14 cellular contexts compared by ENCODE assay signal in the genomic region with DNA sequence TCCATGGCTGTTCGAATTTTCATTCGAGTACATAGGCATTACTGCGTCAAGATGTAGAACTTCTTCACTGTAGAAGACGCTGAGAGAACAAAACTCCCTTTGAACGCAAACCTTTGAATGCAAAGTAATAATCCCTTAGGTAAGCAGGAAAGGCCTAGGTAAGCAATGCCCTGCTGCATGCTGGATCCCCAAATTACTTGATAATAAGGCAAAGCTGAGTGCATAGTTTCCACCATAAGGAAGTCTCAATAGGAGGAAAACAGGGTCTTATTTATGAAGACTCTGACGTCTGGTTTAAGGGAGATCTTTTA. TPM values are rescaled to one million over a fixed set of nuclear protein-coding genes. Genes with fewer than 3 reads are reported as not detected.
A peak's percentile ranks its signal among the peaks of the same experiment; 100 is the strongest.
DNase-seq lines count a peak whose midpoint lies in the region; ATAC-seq and TF ChIP-seq lines count a peak whose summit lies in the region.
"Had no signal": no experiment of that assay in that cellular context is flagged by ENCODE, and none has a peak within 500 bp of the region (broad histone marks: within the 10 kb centered on the region; RNA-seq: fewer than 3 reads in every experiment).

No MANE protein-coding gene starts in this region.

- H2BK20ac ChIP-seq in IMR-90 (ENCODE audit: low read depth, low read length) = no peak overlapping the region

- H3K9me1 ChIP-seq in IMR-90 (ENCODE audit: insufficient read depth, low read length) = peaks cover 5% of the 10 kb centered on the region

- no peaks in the 10 kb centered on the region for H3K79me2 ChIP-seq in neural cell (replicated peaks; ENCODE audit: insufficient read depth, low read length)

- H3K9me3 ChIP-seq in IMR-90 (ENCODE audit: control insufficient read depth, insufficient read depth, low read length) = 0 out of 2 replicates have a peak, but pooled peaks cover 4% of the 10 kb centered on the region
- H3K9me3 ChIP-seq in neural cell (ENCODE audit: low read length) = no peaks in the 10 kb centered on the region
- H3K9me3 ChIP-seq: body of pancreas, pancreas, suprapubic skin, uterus had no signal

- no peak for TF ChIP-seq POLR2A in IMR-90 (IDR thresholded peaks at IDR 0.05; ENCODE audit: low read depth, low read length)

- no peak for ATAC-seq in IMR-90 (ENCODE audit: low read depth)
- no peak; the same call in 1 of the 2 replicates for ATAC-seq in WTC11
- no peak for ATAC-seq in HG03095 (IDR thresholded peaks at IDR 0.05; ENCODE audit: unreplicated experiment)

- no peak overlapping the region for H3K18ac ChIP-seq in IMR-90 (ENCODE audit: low read depth, low read length)

- CTCF ChIA-PET in IMR-90 (lab: Yijun Ruan, JAX) (interaction anchor here (0.7 to 2.9 kb wide), 12 partner anchors 9 to 696 kb away, joined by 3 to 8 read pairs (median 4); partner anchors contain the start of gene GNG2), WTC11 (lab: Charles Lee) (interaction anchor here (0.7 to 3.0 kb wide), 20 partner anchors 9 to 302 kb away, joined by 3 to 23 read pairs (median 6); partner anchors contain the start of gene GNG2)

- no peak overlapping the region for H4K8ac ChIP-seq in IMR-90 (ENCODE audit: low read depth in 2 of 2, low read length in 2 of 2)

- H3K56ac ChIP-seq in IMR-90 (ENCODE audit: extremely low read depth, insufficient read depth, low read length) = no peak overlapping the region

- H3K4me2 ChIP-seq in IMR-90 (ENCODE audit: low read depth, low read length) = no peak overlapping the region
- H3K4me2 ChIP-seq in neural cell (ENCODE audit: low read length) = no peak overlapping the region

- in situ Hi-C loops in IMR-90 (cut with MboI; ENCODE audit: low sequenced_read_pairs) = loop anchor here (10.0 kb wide), 1 partner anchor 195 kb away; no protein-coding TSS in a partner anchor

- H3K36me3 ChIP-seq in IMR-90 (ENCODE audit: control insufficient read depth, insufficient read depth, low read length) = no peaks in the 10 kb centered on the region
- no peaks in the 10 kb centered on the region for H3K36me3 ChIP-seq in neural cell (ENCODE audit: insufficient read depth, low read length)
- H3K36me3 ChIP-seq: pancreas, suprapubic skin, uterus had no signal

- H2AK9ac ChIP-seq in IMR-90 (replicated peaks; ENCODE audit: low read depth, low read length, poor library complexity) = no peak overlapping the region

- peaks cover 10% of the 10 kb centered on the region for H3K27me3 ChIP-seq in IMR-90 (ENCODE audit: control insufficient read depth, insufficient read depth, low read length)
- no peaks in the 10 kb centered on the region for H3K27me3 ChIP-seq in neural cell (ENCODE audit: insufficient read depth, low read depth, low read length)
- H3K27me3 ChIP-seq: body of pancreas, pancreas, suprapubic skin, uterus had no signal

- no peak overlapping the region for H3K4me3 Mint-ChIP-seq in WTC11
- H3K4me3 Mint-ChIP-seq: memory B cell; stimulated activated memory B cell treated with anti-CD40 and anti-IgM and Interleukin-4, amounts not matched to agents 10 μg/mL and 1 μg/mL and 100 μg/mL, for 72 hours; T-cell had no signal

- TF ChIP-seq CTCF in C4-2B (conservative IDR thresholded peaks at IDR 0.05) (peak; percentile 54), IMR-90 (conservative IDR thresholded peaks at IDR 0.05; ENCODE audit: low read depth, low read length) (no peak), WTC11 (IDR thresholded peaks at IDR 0.05) (peak; percentile 16; the same call in 1 of the 2 replicates), neural cell (IDR thresholded peaks at IDR 0.05; ENCODE audit: poor library complexity, severe bottlenecking) (no peak)

- H2AFZ ChIP-seq in IMR-90 (replicated peaks; ENCODE audit: low read length, poor library complexity) = no peak overlapping the region
- no peak overlapping the region for H2AFZ ChIP-seq in neural cell (ENCODE audit: low read depth, low read length)

- peaks cover 6% of the 10 kb centered on the region for H3K4me1 ChIP-seq in IMR-90 (ENCODE audit: control insufficient read depth, insufficient read depth, low read length)
- H3K4me1 ChIP-seq: body of pancreas, pancreas, uterus had no signal

- H4K91ac ChIP-seq in IMR-90 (ENCODE audit: insufficient read depth, low read depth, low read length) = no peak overlapping the region

- H3K79me1 ChIP-seq in IMR-90 (ENCODE audit: low read depth in 1 of 2, low read length in 2 of 2) = no peaks in the 10 kb centered on the region

- dilution Hi-C loops in IMR-90 (cut with HindIII; ENCODE audit: low sequenced_read_pairs, unreplicated experiment) = no loop called here

- H2AK5ac ChIP-seq in IMR-90 (ENCODE audit: low read depth, low read length) = no peak overlapping the region

- no peak overlapping the region for H2BK120ac ChIP-seq in IMR-90 (ENCODE audit: low read depth, low read length)

- H4K5ac ChIP-seq in IMR-90 (ENCODE audit: low read depth, low read length) = no peak overlapping the region

- H3K4me3 ChIP-seq in IMR-90 (ENCODE audit: insufficient read depth, low read depth, low read length) (no peak overlapping the region), neural cell (ENCODE audit: low read length) (no peak overlapping the region)
- H3K4me3 ChIP-seq: body of pancreas, pancreas, suprapubic skin, uterus had no signal

- no peak overlapping the region for H2BK5ac ChIP-seq in IMR-90 (ENCODE audit: low read depth, low read length, poor library complexity, severe bottlenecking)

- H3K9me2 ChIP-seq in neural cell (ENCODE audit: insufficient read depth, low read length) = no peaks in the 10 kb centered on the region

- no peak overlapping the region for H3K14ac ChIP-seq in IMR-90 (replicated peaks; ENCODE audit: low read depth, low read length)

- H3K27ac Mint-ChIP-seq in WTC11 = no peak overlapping the region
- H3K27ac Mint-ChIP-seq: memory B cell; stimulated activated memory B cell treated with anti-CD40 and anti-IgM and Interleukin-4, amounts not matched to agents 10 μg/mL and 1 μg/mL and 100 μg/mL, for 72 hours; T-cell had no signal

- no peak overlapping the region for H3K23ac ChIP-seq in IMR-90 (ENCODE audit: low read depth, low read length)

- TF ChIP-seq RAD21 in IMR-90 (IDR thresholded peaks at IDR 0.05; ENCODE audit: low read length) = no peak
- TF ChIP-seq RAD21 in neural cell (conservative IDR thresholded peaks at IDR 0.05) = peak; percentile 5

- no peak overlapping the region for H3K9ac ChIP-seq in IMR-90 (ENCODE audit: low read depth, low read length)
- H3K9ac ChIP-seq in neural cell (ENCODE audit: low read length) = no peak overlapping the region

- H3K9me3 Mint-ChIP-seq in WTC11 = no peaks in the 10 kb centered on the region
- H3K9me3 Mint-ChIP-seq: stimulated activated memory B cell treated with anti-CD40 and anti-IgM and Interleukin-4, amounts not matched to agents 10 μg/mL and 1 μg/mL and 100 μg/mL, for 72 hours; T-cell had no signal

- no peaks in the 10 kb centered on the region for H3K36me3 Mint-ChIP-seq in WTC11
- H3K36me3 Mint-ChIP-seq: memory B cell; stimulated activated memory B cell treated with anti-CD40 and anti-IgM and Interleukin-4, amounts not matched to agents 10 μg/mL and 1 μg/mL and 100 μg/mL, for 72 hours; T-cell had no signal

- no peaks in the 10 kb centered on the region for H3F3A ChIP-seq in neural cell (ENCODE audit: insufficient read depth, low read length, poor library complexity, severe bottlenecking)

- BruUV-seq in IMR-90 (replicated peaks; lab: Mats Ljungman, UMichigan) = no TSS peak

- H2BK15ac ChIP-seq in IMR-90 (ENCODE audit: low read depth, low read length) = no peak overlapping the region

- H4K20me1 ChIP-seq in IMR-90 (ENCODE audit: insufficient read depth, low read length) = no peaks in the 10 kb centered on the region
- H4K20me1 ChIP-seq in neural cell (ENCODE audit: insufficient read depth) = no peaks in the 10 kb centered on the region

- intact Hi-C loops in IMR-90 (cut with micrococcal nuclease) = loop anchor here (1.0 to 5.0 kb wide), 4 partner anchors 119 to 697 kb away; partner anchors contain the start of gene GNG2

- DNase-seq in IMR-90 = no peak
- DNase-seq in WTC11 (ENCODE audit: low spot score) = no peak
- DNase-seq in HPDE6-E6E7 (ENCODE audit: extremely low spot score) = no peak
- DNase-seq in SK-N-DZ (ENCODE audit: low spot score) = no peak

- no peak for TF ChIP-seq EP300 in neural cell (conservative IDR thresholded peaks at IDR 0.05; ENCODE audit: poor library complexity, severe bottlenecking)

- H3K27me3 Mint-ChIP-seq in WTC11 (ENCODE audit: low read depth) = peaks cover 7% of the 10 kb centered on the region
- H3K27me3 Mint-ChIP-seq: memory B cell; stimulated activated memory B cell treated with anti-CD40 and anti-IgM and Interleukin-4, amounts not matched to agents 10 μg/mL and 1 μg/mL and 100 μg/mL, for 72 hours; T-cell had no signal

- H3K27ac ChIP-seq in C4-2B (no peak overlapping the region), IMR-90 (ENCODE audit: insufficient read depth, low read length) (no peak overlapping the region), neural cell (ENCODE audit: low read length) (no peak overlapping the region)
- H3K27ac ChIP-seq: body of pancreas, pancreas, suprapubic skin, uterus had no signal

- H3K4ac ChIP-seq in IMR-90 (ENCODE audit: low read depth, low read length) = no peak overlapping the region

- peaks cover 7% of the 10 kb centered on the region for H3K4me1 Mint-ChIP-seq in WTC11
- H3K4me1 Mint-ChIP-seq: stimulated activated memory B cell treated with anti-CD40 and anti-IgM and Interleukin-4, amounts not matched to agents 10 μg/mL and 1 μg/mL and 100 μg/mL, for 72 hours had no signal

- WGBS in IMR-90 (ENCODE audit: extremely low coverage in 2 of 2, insufficient read length in 1 of 2), 2 experiments = 89% methylated on average over 2 of the region's 6 CpGs; no CpG with 5 or more reads in 1 of the 2 experiments

- POLR2A ChIA-PET in IMR-90 (lab: Charles Lee; ENCODE audit: unreplicated experiment) = no interaction called here
- POLR2A ChIA-PET in WTC11 (lab: Charles Lee) = no interaction called here

TF ChIP-seq in IMR-90, 13 proteins besides CTCF, POLR2A, EP300 and RAD21:
- peak; percentile 10; the same call in 1 of the 2 replicates for TF ChIP-seq MAFK (IDR thresholded peaks at IDR 0.05; ENCODE audit: low read depth, low read length)
- no peak for TF ChIP-seq CEBPB (IDR thresholded peaks at IDR 0.05; ENCODE audit: low read depth, low read length)

TF ChIP-seq in neural cell, 6 proteins besides CTCF, POLR2A, EP300 and RAD21 (continues in another document):
- TF ChIP-seq SMC3 (conservative IDR thresholded peaks at IDR 0.05; ENCODE audit: poor library complexity) (no peak), POLR2AphosphoS5 (IDR thresholded peaks at IDR 0.05) (no peak), TAF1 (IDR thresholded peaks at IDR 0.05; ENCODE audit: low read depth) (no peak)

RNA-seq across cellular contexts. Expression of gene RTRAF, which starts 10.0 kb away (rescaled TPM):
- total RNA-seq in IMR-90 (2012; rRNA removed) (53.2 and 94.7 TPM in 2 replicates), WTC11 (2021) (282 to 302 TPM (median 294 TPM) in 3 replicates)
- polyA plus RNA-seq in IMR-90 (2012; rRNA removed) (102 and 139 TPM in 2 replicates), neural cell (96.5 and 119 TPM in 2 replicates)
- polyA plus RNA-seq in IMR-90 (2012; cell fraction: cytosol; rRNA removed) = 4.0 and 8.4 TPM in 2 replicates
- 1.5 and 27.7 TPM in 2 replicates for polyA plus RNA-seq in IMR-90 (2012; cell fraction: nucleus; rRNA removed; ENCODE audit: low replicate concordance)
- 70.1 and 96.0 TPM in 2 replicates for polyA minus RNA-seq in neural cell
- 73.3 and 108 TPM in 2 replicates for polyA plus RNA-seq in SK-N-DZ (2014; cell fraction: cytosol; rRNA removed)
- 57.2 and 81.1 TPM in 2 replicates for polyA plus RNA-seq in SK-N-DZ (2014; cell fraction: nucleus; rRNA removed)

Comparison
In these comparisons a context has a peak if more than half of its experiments do, and no peak if none do; other contexts are left out.
1. CTCF ChIP-seq: peak in C4-2B (single experiment) and WTC11 (single experiment); none in IMR-90 (single experiment) and neural cell (single experiment).